ENCODE assay signal across 11 cellular contexts in the genomic region with DNA sequence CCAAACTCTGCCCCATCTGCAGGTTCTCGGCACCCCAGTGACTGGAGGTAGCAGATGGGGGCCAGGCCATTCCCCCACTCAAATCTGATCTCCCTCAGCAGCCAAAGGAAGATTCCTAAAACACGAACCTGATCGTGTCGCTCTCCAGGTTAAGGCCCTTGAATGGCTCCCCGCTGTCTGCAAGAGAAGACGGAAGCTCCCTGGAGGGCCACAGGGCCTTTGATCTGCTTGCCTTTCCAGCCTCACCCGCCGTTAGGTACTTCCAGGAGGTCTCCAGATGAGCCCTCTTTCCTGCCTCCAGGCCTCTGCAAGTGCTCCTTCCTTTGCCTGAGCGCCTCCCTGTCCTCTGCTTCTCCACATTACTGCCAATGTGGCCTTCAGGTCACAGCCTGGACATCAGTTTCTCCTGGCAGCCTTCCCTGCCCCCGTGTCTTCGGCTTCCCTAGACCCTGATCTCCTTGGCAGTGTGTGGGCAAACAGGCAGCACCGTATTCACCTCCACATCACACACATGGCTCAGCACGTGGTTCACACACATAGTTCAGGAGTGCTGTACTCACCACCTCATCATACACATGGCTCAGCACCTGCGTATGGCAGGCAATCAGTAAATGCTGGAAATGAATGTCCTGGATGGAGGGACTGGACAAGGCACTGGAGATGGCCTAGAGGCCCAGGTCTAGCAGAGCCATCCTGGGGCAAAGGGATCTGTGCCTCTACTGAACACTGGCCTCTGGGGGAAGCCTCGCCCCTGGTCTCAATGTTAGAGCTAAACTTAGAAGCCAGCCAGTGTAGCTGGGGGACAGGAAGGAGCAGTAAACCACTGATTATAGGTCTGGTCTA. TPM values are rescaled to one million over a fixed set of nuclear protein-coding genes. Genes with fewer than 3 reads are reported as not detected.
A peak's percentile ranks its signal among the peaks of the same experiment; 100 is the strongest.
DNase-seq lines count a peak whose midpoint lies in the region; ATAC-seq, FAIRE-seq and TF ChIP-seq lines count a peak whose summit lies in the region.
"Had no signal": no experiment of that assay in that cellular context is flagged by ENCODE, and none has a peak within 500 bp of the region (broad histone marks: within the 10 kb centered on the region; RNA-seq: fewer than 3 reads in every experiment).

No MANE protein-coding gene starts in this region.

- DNase-seq in GM12892 (ENCODE audit: insufficient read length) (no peak), SJCRH30 (no peak), left ventricle myocardium inferior (no peak), sigmoid colon (no peak), NCI-H2196 (lab: John Stamatoyannopoulos, UW; ENCODE audit: unreplicated experiment) (no peak), sciatic nerve (ENCODE audit: low spot score) (no peak), cerebellar nuclear complex (lab: John Stamatoyannopoulos, UW) (no peak)
- DNase-seq: activated CD4-positive, alpha-beta T cell treated with anti-CD3 and anti-CD28 coated beads for 36 hours; activated naive CD8-positive, alpha-beta T cell treated with anti-CD3 and anti-CD28 coated beads for 36 hours; COR-L47 had no signal

- 81 to 89% methylated on average over 15 of the region's 15 CpGs for WGBS in sigmoid colon, 2 donors

- H3K36me3 ChIP-seq in SJCRH30: peaks cover 9% of the 10 kb centered on the region; the same call in 1 of the 2 replicates
- H3K36me3 ChIP-seq in left ventricle myocardium inferior: peaks cover 43% of the 10 kb centered on the region
- peaks cover 12 to 50% (median 20%) of the 10 kb centered on the region in 4 donors for H3K36me3 ChIP-seq in sigmoid colon

- H3K4me1 ChIP-seq in SJCRH30 (peaks cover 60% of the 10 kb centered on the region), left ventricle myocardium inferior (peaks cover 91% of the 10 kb centered on the region), sigmoid colon (peaks cover 0 to 95% (median 95%) of the 10 kb centered on the region in 4 donors)

- intact Hi-C loops in left ventricle myocardium inferior (cut with micrococcal nuclease): no loop called here
- intact Hi-C loops in sigmoid colon (cut with DNase I): no loop called here
- intact Hi-C loops in sciatic nerve (cut with DNase I): no loop called here

- TF ChIP-seq CTCF in left ventricle myocardium inferior (IDR thresholded peaks at IDR 0.05; ENCODE audit: borderline replicate concordance) (no peak), sigmoid colon (IDR thresholded peaks at IDR 0.05) (no peak)

- H3K27ac ChIP-seq in SJCRH30: peak overlapping the region; percentile 97
- H3K27ac ChIP-seq in left ventricle myocardium inferior (replicated peaks): peak overlapping the region; percentile 87
- peak overlapping the region; percentile 87 to 97 (median 94) for H3K27ac ChIP-seq in sigmoid colon

- ATAC-seq in sciatic nerve (no peak), HG03039 (IDR thresholded peaks at IDR 0.05; ENCODE audit: unreplicated experiment) (no peak)
- ATAC-seq: activated CD4-positive, alpha-beta T cell treated with anti-CD3 and anti-CD28 coated beads for 36 hours had no signal

- H3K27me3 ChIP-seq in SJCRH30 (no peaks in the 10 kb centered on the region), left ventricle myocardium inferior (ENCODE audit: low read depth) (no peaks in the 10 kb centered on the region), sigmoid colon (no peaks in the 10 kb centered on the region)

- peak; percentile 69 for FAIRE-seq in GM12892 (lab: Jason Lieb, UNC)

- H3K9me3 ChIP-seq in SJCRH30 (replicated peaks): no peaks in the 10 kb centered on the region
- H3K9me3 ChIP-seq in left ventricle myocardium inferior (replicated peaks): no peaks in the 10 kb centered on the region
- no peaks in the 10 kb centered on the region for H3K9me3 ChIP-seq in sigmoid colon

- no peak for TF ChIP-seq EP300 in sigmoid colon (IDR thresholded peaks at IDR 0.05)

- H3K4me3 ChIP-seq in SJCRH30 (no peak overlapping the region), left ventricle myocardium inferior (no peak overlapping the region), sigmoid colon (no peak overlapping the region)

- no peak for TF ChIP-seq POLR2A in GM12892 (IDR thresholded peaks at IDR 0.05; ENCODE audit: low read depth, low read length)
- no peak for TF ChIP-seq POLR2A in sigmoid colon (IDR thresholded peaks at IDR 0.05)

RNA-seq across cellular contexts. Expression of a gene that starts 26.4 kb away (rescaled TPM):
- 83.1 TPM for polyA plus RNA-seq in GM12892 (2012; ENCODE audit: missing spikeins)
- total RNA-seq in SJCRH30 (2014; rRNA removed; shearing (Covaris generic)): 28.4 and 36.5 TPM in 2 replicates
- 89.4 TPM for total RNA-seq in left ventricle myocardium inferior
- 10 to 100 TPM in 3 of 4 donors, 1 to 10 TPM in 1; 9.5 to 15.1 (median 13.3) TPM for total RNA-seq in sigmoid colon
- polyA plus RNA-seq in sigmoid colon: 10 to 100 TPM; 16.6 to 43.9 (median 17.4) TPM
- total RNA-seq in sciatic nerve: 27.1 TPM
